ENCODE assay signal across 1 cellular context in genomic region chr16:81140930-81141780, GRCh38.
A peak's percentile ranks its signal among the peaks of the same experiment; 100 is the strongest.
TF ChIP-seq lines count a peak whose summit lies in the region.

No MANE protein-coding gene starts in this region.

TF ChIP-seq in HepG2, 621 proteins besides CTCF, POLR2A, EP300 and RAD21 (continued from another document and continues in another):
- TF ChIP-seq ATF2 (CRISPR knock-in tag; IDR thresholded peaks at IDR 0.05) (no peak), ZNF775 (CRISPR knock-in tag; IDR thresholded peaks at IDR 0.05; ENCODE audit: borderline replicate concordance) (no peak), ZNF704 (CRISPR knock-in tag; IDR thresholded peaks at IDR 0.05; ENCODE audit: borderline replicate concordance) (0 out of 2 replicates have a peak, but pooled peaks have one; percentile 49), KMT2A (CRISPR knock-in tag; IDR thresholded peaks at IDR 0.05) (no peak; the same call in 1 of the 2 replicates), ZNF878 (CRISPR knock-in tag; IDR thresholded peaks at IDR 0.05) (no peak), ZNF580 (CRISPR knock-in tag; IDR thresholded peaks at IDR 0.05; ENCODE audit: borderline replicate concordance, low read depth) (peak; percentile 65; the same call in 1 of the 2 replicates), ZNF629 (CRISPR knock-in tag; conservative IDR thresholded peaks at IDR 0.05) (peak; percentile 98), EHMT2 (IDR thresholded peaks at IDR 0.05; ENCODE audit: borderline replicate concordance, low read depth, low read length) (no peak), RFX3 (CRISPR knock-in tag; IDR thresholded peaks at IDR 0.05) (peak; percentile 33; the same call in 1 of the 2 replicates), GMEB1 (CRISPR knock-in tag; IDR thresholded peaks at IDR 0.05; ENCODE audit: borderline replicate concordance) (no peak), TCF12 (IDR thresholded peaks at IDR 0.05) (no peak), TCF12 (CRISPR knock-in tag; IDR thresholded peaks at IDR 0.05) (0 out of 2 replicates have a peak, but pooled peaks have one; percentile 38), ZNF761 (CRISPR knock-in tag; conservative IDR thresholded peaks at IDR 0.05) (no peak), ZKSCAN5 (CRISPR knock-in tag; IDR thresholded peaks at IDR 0.05) (no peak), MAF1 (CRISPR knock-in tag; IDR thresholded peaks at IDR 0.05; ENCODE audit: borderline replicate concordance) (no peak), SKI (IDR thresholded peaks at IDR 0.05; ENCODE audit: partially characterized antibody) (no peak), ZNF546 (CRISPR knock-in tag; conservative IDR thresholded peaks at IDR 0.05) (no peak), PBX3 (CRISPR knock-in tag; IDR thresholded peaks at IDR 0.05; ENCODE audit: borderline replicate concordance) (no peak), ZNF570 (CRISPR knock-in tag; IDR thresholded peaks at IDR 0.05; ENCODE audit: borderline replicate concordance) (peak; percentile 52; the same call in 1 of the 2 replicates), MLLT10 (CRISPR knock-in tag; IDR thresholded peaks at IDR 0.05) (no peak), ZNF205 (CRISPR knock-in tag; IDR thresholded peaks at IDR 0.05) (peak; percentile 41; the same call in 1 of the 2 replicates), AGO1 (IDR thresholded peaks at IDR 0.05; ENCODE audit: low read depth, low read length, poor library complexity, severe bottlenecking) (no peak), PHF5A (CRISPR knock-in tag; IDR thresholded peaks at IDR 0.05; ENCODE audit: low read depth, unreplicated experiment) (no peak), KDM1A (CRISPR knock-in tag; IDR thresholded peaks at IDR 0.05) (peak; percentile 92), ZNF7 (CRISPR knock-in tag; IDR thresholded peaks at IDR 0.05) (no peak), ZNF670 (CRISPR knock-in tag; IDR thresholded peaks at IDR 0.05; ENCODE audit: borderline replicate concordance) (no peak), ZNF605 (CRISPR knock-in tag; IDR thresholded peaks at IDR 0.05) (peak; percentile 65; the same call in 1 of the 2 replicates), TP53 (CRISPR knock-in tag; conservative IDR thresholded peaks at IDR 0.05) (0 out of 2 replicates have a peak, but pooled peaks have one; percentile 31), NFRKB (IDR thresholded peaks at IDR 0.05) (no peak), ZNF577 (CRISPR knock-in tag; IDR thresholded peaks at IDR 0.05; ENCODE audit: borderline replicate concordance, low read depth) (no peak), TCF7L2 (IDR thresholded peaks at IDR 0.05; ENCODE audit: low read depth, low read length) (no peak), MEIS1 (CRISPR knock-in tag; IDR thresholded peaks at IDR 0.05; ENCODE audit: borderline replicate concordance) (peak; percentile 50; the same call in 1 of the 2 replicates), ZNF414 (CRISPR knock-in tag; IDR thresholded peaks at IDR 0.05) (no peak), SPEN (CRISPR knock-in tag; IDR thresholded peaks at IDR 0.05; ENCODE audit: low read depth) (peak; percentile 59), ZFP91 (CRISPR knock-in tag; IDR thresholded peaks at IDR 0.05; ENCODE audit: borderline replicate concordance) (peak; percentile 84; the same call in 1 of the 2 replicates), ZSCAN25 (CRISPR knock-in tag; IDR thresholded peaks at IDR 0.05) (no peak), NFE2L1 (CRISPR knock-in tag; IDR thresholded peaks at IDR 0.05; ENCODE audit: borderline replicate concordance) (peak; percentile 99), IRF1 (CRISPR knock-in tag; IDR thresholded peaks at IDR 0.05; ENCODE audit: low read depth) (no peak), DR1 (CRISPR knock-in tag; IDR thresholded peaks at IDR 0.05) (peak; percentile 69), LCORL (IDR thresholded peaks at IDR 0.05) (no peak), LCORL (CRISPR knock-in tag; IDR thresholded peaks at IDR 0.05) (0 out of 2 replicates have a peak, but pooled peaks have one; percentile 34), SALL1 (CRISPR knock-in tag; IDR thresholded peaks at IDR 0.05) (peak; percentile 73), ZNF674 (CRISPR knock-in tag; IDR thresholded peaks at IDR 0.05; ENCODE audit: low read depth) (no peak), ZNF10 (CRISPR knock-in tag; IDR thresholded peaks at IDR 0.05; ENCODE audit: borderline replicate concordance, low read depth) (no peak), DPF2 (CRISPR knock-in tag; IDR thresholded peaks at IDR 0.05; ENCODE audit: borderline replicate concordance, low read depth) (no peak), HCFC1 (IDR thresholded peaks at IDR 0.05; ENCODE audit: low read depth, low read length) (no peak), ARNTL (CRISPR knock-in tag; IDR thresholded peaks at IDR 0.05) (peak; percentile 49; the same call in 1 of the 2 replicates), ZFP36 (IDR thresholded peaks at IDR 0.05; ENCODE audit: borderline replicate concordance, low read depth, low read length, partially characterized antibody) (no peak), SALL2 (CRISPR knock-in tag; IDR thresholded peaks at IDR 0.05) (peak; percentile 3; the same call in 1 of the 2 replicates), ZNF639 (CRISPR knock-in tag; conservative IDR thresholded peaks at IDR 0.05) (peak; percentile 65), MBNL3 (CRISPR knock-in tag; conservative IDR thresholded peaks at IDR 0.05) (no peak), TBP (CRISPR knock-in tag; IDR thresholded peaks at IDR 0.05) (no peak), PHF20 (CRISPR knock-in tag; IDR thresholded peaks at IDR 0.05) (no peak), REPIN1 (CRISPR knock-in tag; IDR thresholded peaks at IDR 0.05; ENCODE audit: borderline replicate concordance, low read depth) (no peak), ZNF75D (CRISPR knock-in tag; IDR thresholded peaks at IDR 0.05; ENCODE audit: borderline replicate concordance) (no peak), PPARG (CRISPR knock-in tag; conservative IDR thresholded peaks at IDR 0.05) (peak; percentile 28; the same call in 1 of the 2 replicates), SIX1 (CRISPR knock-in tag; IDR thresholded peaks at IDR 0.05; ENCODE audit: borderline replicate concordance) (no peak), ZNF549 (CRISPR knock-in tag; IDR thresholded peaks at IDR 0.05) (no peak), DZIP1 (CRISPR knock-in tag; IDR thresholded peaks at IDR 0.05) (0 out of 2 replicates have a peak, but pooled peaks have one; percentile 23), ZNF24 (IDR thresholded peaks at IDR 0.05) (no peak), FOSL2 (CRISPR knock-in tag; IDR thresholded peaks at IDR 0.05) (peak; percentile 88), NFKBIZ (CRISPR knock-in tag; IDR thresholded peaks at IDR 0.05) (no peak), RCOR2 (CRISPR knock-in tag; IDR thresholded peaks at IDR 0.05) (peak; percentile 55; the same call in 1 of the 2 replicates), ZNF460 (CRISPR knock-in tag; IDR thresholded peaks at IDR 0.05; ENCODE audit: borderline replicate concordance) (no peak), RBM22 (optimal IDR thresholded peaks at IDR 0.05; ENCODE audit: low read length) (no peak), ELF1 (CRISPR knock-in tag; IDR thresholded peaks at IDR 0.05) (peak; percentile 40; the same call in 1 of the 2 replicates), NFIB (CRISPR knock-in tag; IDR thresholded peaks at IDR 0.05; ENCODE audit: borderline replicate concordance) (no peak), SATB2 (CRISPR knock-in tag; IDR thresholded peaks at IDR 0.05) (no peak)
